In the genomic region with DNA sequence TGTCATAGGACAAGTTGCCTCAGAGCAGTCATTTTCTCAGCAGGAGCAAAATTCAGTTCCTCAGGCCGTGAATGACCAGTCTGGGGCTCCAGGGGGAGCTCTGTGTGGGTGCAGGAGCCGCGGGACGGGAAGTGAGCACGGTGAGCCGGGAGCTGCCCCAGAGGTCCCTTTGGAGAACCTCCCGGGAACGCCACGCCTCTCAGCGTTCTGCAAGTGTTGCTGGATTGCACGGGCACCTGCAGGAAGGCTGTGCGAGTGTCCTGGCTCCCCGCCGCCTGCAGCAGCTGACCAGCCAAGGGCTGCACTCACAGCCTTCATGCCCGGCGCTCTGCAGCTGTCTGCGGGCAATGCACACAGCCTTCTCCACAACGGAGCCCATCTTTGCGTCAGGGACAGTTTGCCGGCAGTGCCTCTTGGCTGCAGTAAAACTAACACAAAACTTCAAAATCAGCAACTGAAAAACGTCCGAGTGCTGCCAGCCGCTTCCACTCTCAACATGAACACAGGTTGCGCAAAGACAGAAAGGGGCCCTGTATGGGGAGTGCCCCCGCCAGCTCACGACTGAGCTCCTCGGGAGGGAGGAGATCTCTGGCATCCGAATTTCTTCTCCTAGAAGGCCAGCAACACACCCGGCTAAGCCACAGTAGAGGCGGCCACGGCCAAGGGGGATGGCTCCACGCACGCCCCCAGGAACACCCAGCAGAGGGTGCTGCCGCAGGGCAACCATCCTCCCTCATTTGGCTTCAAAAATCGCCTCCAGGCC, we compare ENCODE assay signal across 8 cellular contexts. TPM values are rescaled to one million over a fixed set of nuclear protein-coding genes. Genes with fewer than 3 reads are reported as not detected.
DNase-seq lines count a peak whose midpoint lies in the region; ATAC-seq and TF ChIP-seq lines count a peak whose summit lies in the region.

No MANE protein-coding gene starts in this region.

- in situ Hi-C loops in astrocyte of the cerebellum (cut with HindIII; ENCODE audit: low sequenced_read_pairs), result no loop called here

- H3K4me1 Mint-ChIP-seq in activated CD4-positive, alpha-beta T cell treated with anti-CD3 and anti-CD28 coated beads for 36 hours, result peaks cover 8% of the 10 kb centered on the region

- peak; percentile 84 for DNase-seq in DMS153 treated with DMSO at 0.1 percent for 48 hours (lab: John Stamatoyannopoulos, UW; ENCODE audit: unreplicated experiment)
- DNase-seq in NCI-H2196 (lab: John Stamatoyannopoulos, UW; ENCODE audit: unreplicated experiment), result peak; percentile 98
- peak; percentile 47 for DNase-seq in astrocyte of the cerebellum (ENCODE audit: low read depth)
- peak; percentile 84 for DNase-seq in hepatic stellate cell (ENCODE audit: low spot score)
- peak; percentile 47 for DNase-seq in skeletal muscle cell (ENCODE audit: low read depth)
- no peak for DNase-seq in GOT3 (lab: John Stamatoyannopoulos, UW)
- no peak for DNase-seq in activated CD4-positive, alpha-beta T cell treated with anti-CD3 and anti-CD28 coated beads for 36 hours

- TF ChIP-seq CTCF in astrocyte of the cerebellum (IDR thresholded peaks at IDR 0.05; ENCODE audit: low read depth, low read length, missing control alignments), result peak; percentile 74

- intact Hi-C loops in activated CD4-positive, alpha-beta T cell treated with anti-CD3 and anti-CD28 coated beads for 36 hours (cut with DNase I, micrococcal nuclease), result loop anchor here in 1 of 2 experiments (5.0 kb wide), 1 partner anchor 42 kb away; a partner anchor contains a TSS

- CTCF ChIA-PET in activated CD4-positive, alpha-beta T cell treated with anti-CD3 and anti-CD28 coated beads for 36 hours (lab: Charles Lee), result interaction anchor here (0.6 to 0.7 kb wide), 2 partner anchors 13 to 283 kb away, joined by 3 to 5 read pairs; no protein-coding TSS in a partner anchor

- H3K4me3 ChIP-seq in astrocyte of the cerebellum (ENCODE audit: low read depth, low read length) (no peak overlapping the region), skeletal muscle cell (ENCODE audit: low read depth, low read length) (no peak overlapping the region)

- no peaks in the 10 kb centered on the region for H3K27me3 Mint-ChIP-seq in activated CD4-positive, alpha-beta T cell treated with anti-CD3 and anti-CD28 coated beads for 36 hours

- POLR2A ChIA-PET in activated CD4-positive, alpha-beta T cell treated with anti-CD3 and anti-CD28 coated beads for 36 hours (lab: Charles Lee), result no interaction called here

- H3K4me3 Mint-ChIP-seq in activated CD4-positive, alpha-beta T cell treated with anti-CD3 and anti-CD28 coated beads for 36 hours, result no peak overlapping the region

- H3K27ac Mint-ChIP-seq in activated CD4-positive, alpha-beta T cell treated with anti-CD3 and anti-CD28 coated beads for 36 hours, result no peak overlapping the region

- H3K9me3 Mint-ChIP-seq in activated CD4-positive, alpha-beta T cell treated with anti-CD3 and anti-CD28 coated beads for 36 hours (ENCODE audit: low read depth), result no peaks in the 10 kb centered on the region

- peaks cover 12% of the 10 kb centered on the region for H3K36me3 Mint-ChIP-seq in activated CD4-positive, alpha-beta T cell treated with anti-CD3 and anti-CD28 coated beads for 36 hours (ENCODE audit: low read depth)

- no peak for ATAC-seq in HG02884 (IDR thresholded peaks at IDR 0.05; ENCODE audit: unreplicated experiment)
- no peak for ATAC-seq in activated CD4-positive, alpha-beta T cell treated with anti-CD3 and anti-CD28 coated beads for 36 hours

RNA-seq across cellular contexts. Expression of a gene that starts 16.0 kb away (rescaled TPM):
- total RNA-seq in activated CD4-positive, alpha-beta T cell treated with anti-CD3 and anti-CD28 coated beads for 36 hours, result 10 to 100 TPM; 31.0 to 57.9 TPM

RNA-seq across cellular contexts. Expression of a gene that starts 16.3 kb away (rescaled TPM):
- 10 to 100 TPM; 17.8 to 20.3 TPM for total RNA-seq in activated CD4-positive, alpha-beta T cell treated with anti-CD3 and anti-CD28 coated beads for 36 hours

RNA-seq across cellular contexts. Expression of a gene that starts 32.4 kb away (rescaled TPM):
- total RNA-seq in activated CD4-positive, alpha-beta T cell treated with anti-CD3 and anti-CD28 coated beads for 36 hours, result 1 to 10 TPM; 7.6 to 9.5 TPM

RNA-seq across cellular contexts. Expression of a gene that starts 40.0 kb away (rescaled TPM):
- 10 to 100 TPM; 47.6 to 52.9 TPM for total RNA-seq in activated CD4-positive, alpha-beta T cell treated with anti-CD3 and anti-CD28 coated beads for 36 hours

Comparison
In these comparisons a context has a peak if more than half of its experiments do, and no peak if none do; other contexts are left out.
1. DNase-seq: peak in DMS153 treated with DMSO at 0.1 percent for 48 hours (single experiment), NCI-H2196 (single experiment), astrocyte of the cerebellum (single experiment), hepatic stellate cell (single experiment) and skeletal muscle cell (single experiment); none in GOT3 (single experiment) and activated CD4-positive, alpha-beta T cell treated with anti-CD3 and anti-CD28 coated beads for 36 hours (single experiment).